In the genomic region with DNA sequence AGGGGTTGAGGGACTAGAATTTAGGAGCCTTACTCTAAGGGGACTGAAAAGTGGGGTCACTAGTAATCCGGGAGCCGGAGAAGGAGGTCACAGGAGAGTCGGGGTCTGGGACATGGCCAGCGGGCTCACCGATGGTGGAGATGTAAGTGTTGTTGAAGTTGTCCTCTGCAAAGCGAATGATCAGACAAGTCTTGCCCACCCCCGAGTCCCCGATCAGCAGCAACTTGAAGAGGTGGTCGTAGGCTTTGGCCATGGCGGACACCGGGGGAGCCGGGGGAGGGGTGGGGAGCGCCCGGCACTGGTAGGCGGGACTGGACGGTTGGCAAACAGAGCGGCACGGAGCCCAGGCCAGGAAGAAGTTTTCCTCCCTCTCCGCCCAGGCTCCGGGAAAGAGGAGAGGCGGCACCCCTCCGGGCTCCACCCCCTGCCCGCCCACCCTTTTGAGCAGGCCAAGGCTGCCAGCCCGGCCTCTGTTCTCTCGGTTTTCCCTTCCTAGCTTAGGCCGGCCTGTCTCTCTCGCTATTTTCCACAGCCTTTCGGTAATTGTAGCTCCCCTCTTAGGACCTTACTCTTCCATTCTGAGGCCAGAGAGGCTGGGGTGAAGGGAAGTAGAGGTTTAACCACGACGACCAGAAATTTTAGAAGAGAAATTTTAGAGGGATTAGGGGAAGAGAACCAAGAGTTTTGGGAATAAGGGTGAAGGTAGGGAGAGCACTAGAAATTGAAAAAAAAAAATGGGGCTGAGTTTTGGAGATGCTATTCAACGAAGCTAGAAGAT, we compare ENCODE assay signal across 8 cellular contexts. TPM values are rescaled to one million over a fixed set of nuclear protein-coding genes. Genes with fewer than 3 reads are reported as not detected.
DNase-seq lines count a peak whose midpoint lies in the region.

TSS of gene RAB13 (minus strand) at position 356 of the 778 bp plus-strand sequence. CDS start at position 253, 103 bp downstream.

- H3K4me3 ChIP-seq in skeletal muscle cell (ENCODE audit: low read depth, low read length) = peak within 1 kb of the TSS; percentile 93

- DNase-seq in COLO668 (lab: John Stamatoyannopoulos, UW; ENCODE audit: unreplicated experiment) = peak; percentile 84
- peak; percentile 84 for DNase-seq in HT-29 (ENCODE audit: low spot score)
- peak; percentile 82 for DNase-seq in OCI-M1 (lab: John Stamatoyannopoulos, UW)
- DNase-seq in cerebellar cortex (ENCODE audit: low spot score) = peak; percentile 72
- peak; percentile 89 for DNase-seq in iPS-NIHi11 (ENCODE audit: low spot score)
- DNase-seq in skeletal muscle cell (ENCODE audit: low read depth) = peak; percentile 61
- no peak for DNase-seq in effector CD4-positive, alpha-beta T cell
- DNase-seq in stimulated activated CD4-positive, alpha-beta T cell treated with anti-CD3 and anti-CD28 coated beads, Interleukin-2, amount 100 ng/mL, for 48 hours = no peak

RNA-seq across cellular contexts. Expression of gene RAB13, which starts in this region (rescaled TPM):
- 8.0 and 8.3 TPM in 2 replicates for total RNA-seq in HT-29 (2014; rRNA removed; shearing (Covaris generic))

Comparison
In these comparisons a context has a peak if more than half of its experiments do, and no peak if none do; other contexts are left out.
1. DNase-seq: peak in COLO668 (single experiment), HT-29 (single experiment), OCI-M1 (single experiment), cerebellar cortex (single experiment), iPS-NIHi11 (single experiment) and skeletal muscle cell (single experiment); none in effector CD4-positive, alpha-beta T cell (single experiment) and stimulated activated CD4-positive, alpha-beta T cell treated with anti-CD3 and anti-CD28 coated beads, Interleukin-2, amount 100 ng/mL, for 48 hours (0 of 2).